28 cellular contexts compared by ENCODE assay signal in the genomic region with DNA sequence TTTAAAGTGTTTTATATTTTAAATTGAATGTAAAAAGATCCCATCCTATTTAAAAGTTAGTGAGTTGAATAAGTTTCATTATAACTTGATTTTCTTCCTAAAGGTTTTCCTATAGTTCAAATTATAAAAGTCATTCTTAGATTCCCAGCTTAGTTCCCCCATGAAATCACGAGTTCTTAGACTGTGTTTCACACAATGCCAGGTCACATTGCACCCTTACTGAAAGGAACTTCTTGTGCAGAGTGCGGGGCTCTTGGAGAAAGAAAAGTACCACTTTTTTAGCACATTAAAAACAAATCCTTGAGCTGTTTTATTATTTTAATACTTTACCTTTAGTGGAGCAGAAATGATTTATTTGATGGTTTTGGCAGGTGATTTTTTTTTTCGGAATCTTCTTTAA. TPM values are rescaled to one million over a fixed set of nuclear protein-coding genes. Genes with fewer than 3 reads are reported as not detected.
DNase-seq lines count a peak whose midpoint lies in the region; ATAC-seq and TF ChIP-seq lines count a peak whose summit lies in the region.
"Had no signal": no experiment of that assay in that cellular context is flagged by ENCODE, and none has a peak within 500 bp of the region (broad histone marks: within the 10 kb centered on the region; RNA-seq: fewer than 3 reads in every experiment).

No MANE protein-coding gene starts in this region.

- H3K27ac ChIP-seq in CD4-positive, alpha-beta T cell (ENCODE audit: low read depth, low read length): peak overlapping the region; percentile 47
- H3K27ac ChIP-seq: A549, epithelial cell of prostate, tibial artery had no signal

- H3K9me3 Mint-ChIP-seq in activated CD4-positive, alpha-beta T cell treated with anti-CD3 and anti-CD28 coated beads for 36 hours (ENCODE audit: low read depth): no peaks in the 10 kb centered on the region
- no peaks in the 10 kb centered on the region for H3K9me3 Mint-ChIP-seq in CD4-positive, alpha-beta T cell
- H3K9me3 Mint-ChIP-seq in activated CD8-positive, alpha-beta T cell treated with anti-CD3 and anti-CD28 coated beads for 36 hours: no peaks in the 10 kb centered on the region
- H3K9me3 Mint-ChIP-seq: activated T-helper 1 cell treated with anti-CD3 and anti-CD28 coated beads, Interleukin-12 subunit alpha, Interleukin-12 subunit beta, Interleukin-2, Interleukin-4 antibody, amounts not matched to agents 30 ng/mL and 10 ng/mL and 1 ng/mL, durations not matched to agents 14 hours and 24 hours and 36 hours; H9; IgD-negative memory B cell; mesothelial cell of epicardium; naive B cell had no signal

- CTCF ChIA-PET in activated CD4-positive, alpha-beta T cell treated with anti-CD3 and anti-CD28 coated beads for 36 hours (lab: Charles Lee): interaction anchor here (0.6 to 5.7 kb wide), 10 partner anchors 8 to 408 kb away, joined by 3 to 38 read pairs (median 5); no protein-coding TSS in a partner anchor
- CTCF ChIA-PET in CD4-positive, alpha-beta T cell (lab: Charles Lee): interaction anchor here (0.9 to 2.8 kb wide), 5 partner anchors 10 to 108 kb away, joined by 3 to 12 read pairs (median 10); no protein-coding TSS in a partner anchor
- CTCF ChIA-PET in activated CD8-positive, alpha-beta T cell treated with anti-CD3 and anti-CD28 coated beads for 36 hours (lab: Charles Lee): interaction anchor here (1.0 to 3.7 kb wide), 9 partner anchors 11 to 108 kb away, joined by 3 to 29 read pairs (median 5); a partner anchor contains a TSS

- POLR2A ChIA-PET in activated CD4-positive, alpha-beta T cell treated with anti-CD3 and anti-CD28 coated beads for 36 hours (lab: Charles Lee): interaction anchor here (1.4 to 2.6 kb wide), 2 partner anchors 9 to 13 kb away, joined by 5 to 7 read pairs; no protein-coding TSS in a partner anchor
- POLR2A ChIA-PET in CD4-positive, alpha-beta T cell (lab: Charles Lee): interaction anchor here (1.3 to 17.2 kb wide), 6 partner anchors 11 to 255 kb away, joined by 3 to 393 read pairs (median 11); no protein-coding TSS in a partner anchor
- POLR2A ChIA-PET in activated CD8-positive, alpha-beta T cell treated with anti-CD3 and anti-CD28 coated beads for 36 hours (lab: Charles Lee): interaction anchor here (0.8 to 4.5 kb wide), 10 partner anchors 10 to 394 kb away, joined by 3 to 97 read pairs (median 7); a partner anchor contains a TSS

- no peaks in the 10 kb centered on the region for H3K27me3 ChIP-seq in CD4-positive, alpha-beta T cell (ENCODE audit: control insufficient read depth, insufficient read depth, low read length)

- peaks cover 88% of the 10 kb centered on the region for H3K4me1 Mint-ChIP-seq in activated CD4-positive, alpha-beta T cell treated with anti-CD3 and anti-CD28 coated beads for 36 hours
- H3K4me1 Mint-ChIP-seq in CD4-positive, alpha-beta T cell (ENCODE audit: low read depth): peaks cover 95% of the 10 kb centered on the region
- peaks cover 82% of the 10 kb centered on the region for H3K4me1 Mint-ChIP-seq in activated CD8-positive, alpha-beta T cell treated with anti-CD3 and anti-CD28 coated beads for 36 hours (ENCODE audit: low read depth)

- H3K27ac Mint-ChIP-seq in activated CD4-positive, alpha-beta T cell treated with anti-CD3 and anti-CD28 coated beads for 36 hours: peak overlapping the region; percentile 92
- H3K27ac Mint-ChIP-seq in CD4-positive, alpha-beta T cell: no peak overlapping the region
- peak overlapping the region; percentile 92 for H3K27ac Mint-ChIP-seq in activated CD8-positive, alpha-beta T cell treated with anti-CD3 and anti-CD28 coated beads for 36 hours
- H3K27ac Mint-ChIP-seq: IgD-negative memory B cell, mesothelial cell of epicardium had no signal

- no peak for ATAC-seq in activated CD4-positive, alpha-beta T cell treated with anti-CD3 and anti-CD28 coated beads for 36 hours
- no peak for ATAC-seq in CD4-positive, alpha-beta T cell (ENCODE audit: poor library complexity)
- no peak for ATAC-seq in activated CD8-positive, alpha-beta T cell treated with anti-CD3 and anti-CD28 coated beads for 36 hours
- ATAC-seq in GM18858 (IDR thresholded peaks at IDR 0.05; ENCODE audit: unreplicated experiment): no peak
- no peak for ATAC-seq in GM21515 (IDR thresholded peaks at IDR 0.05; ENCODE audit: unreplicated experiment)
- ATAC-seq: A549 had no signal

- TF ChIP-seq CTCF in CD4-positive, alpha-beta T cell (IDR thresholded peaks at IDR 0.05): no peak
- TF ChIP-seq CTCF in activated CD8-positive, alpha-beta T cell treated with anti-CD3 and anti-CD28 coated beads for 36 hours (IDR thresholded peaks at IDR 0.05): no peak

- H3K36me3 Mint-ChIP-seq in activated CD4-positive, alpha-beta T cell treated with anti-CD3 and anti-CD28 coated beads for 36 hours (ENCODE audit: low read depth): peaks cover 3% of the 10 kb centered on the region
- H3K36me3 Mint-ChIP-seq in CD4-positive, alpha-beta T cell (ENCODE audit: low read depth): peaks cover 67% of the 10 kb centered on the region
- peaks cover 9% of the 10 kb centered on the region for H3K36me3 Mint-ChIP-seq in activated CD8-positive, alpha-beta T cell treated with anti-CD3 and anti-CD28 coated beads for 36 hours (ENCODE audit: low read depth)
- H3K36me3 Mint-ChIP-seq: mesothelial cell of epicardium had no signal

- intact Hi-C loops in activated CD4-positive, alpha-beta T cell treated with anti-CD3 and anti-CD28 coated beads for 36 hours (cut with DNase I, micrococcal nuclease): no loop called here
- intact Hi-C loops in CD4-positive, alpha-beta T cell (cut with DNase I, micrococcal nuclease): no loop called here
- intact Hi-C loops in activated CD8-positive, alpha-beta T cell treated with anti-CD3 and anti-CD28 coated beads for 36 hours (cut with micrococcal nuclease): no loop called here

- DNase-seq in activated CD4-positive, alpha-beta T cell treated with anti-CD3 and anti-CD28 coated beads for 36 hours: no peak
- DNase-seq in activated CD4-positive, alpha-beta T cell treated with anti-CD3 and anti-CD28 coated beads, Interleukin-2, amount 50 U/mL, for 1 hour: no peak
- DNase-seq in CD4-positive, alpha-beta T cell: no peak
- DNase-seq in activated CD8-positive, alpha-beta T cell treated with anti-CD3 and anti-CD28 coated beads for 36 hours: no peak
- DNase-seq in globus pallidus (ENCODE audit: low spot score) (peak; percentile 23), CD1c-positive myeloid dendritic cell (ENCODE audit: extremely low spot score) (no peak)
- DNase-seq: AML-193; amniotic stem cell; DMS53; GDM1; H9; kidney; naive B cell; NCI-H2171; NCI-H510A; SK-N-SH; stimulated activated naive CD4-positive, alpha-beta T cell treated with Interleukin-2 at 50 U/mL for 16 hours; T-helper 9 cell; tibial artery had no signal

- H3K27me3 Mint-ChIP-seq in activated CD4-positive, alpha-beta T cell treated with anti-CD3 and anti-CD28 coated beads for 36 hours: no peaks in the 10 kb centered on the region
- no peaks in the 10 kb centered on the region for H3K27me3 Mint-ChIP-seq in CD4-positive, alpha-beta T cell
- H3K27me3 Mint-ChIP-seq in activated CD8-positive, alpha-beta T cell treated with anti-CD3 and anti-CD28 coated beads for 36 hours: no peaks in the 10 kb centered on the region
- H3K27me3 Mint-ChIP-seq: naive B cell had no signal

- peak overlapping the region; percentile 65 for H3K4me3 Mint-ChIP-seq in activated CD4-positive, alpha-beta T cell treated with anti-CD3 and anti-CD28 coated beads for 36 hours
- H3K4me3 Mint-ChIP-seq in CD4-positive, alpha-beta T cell: peak overlapping the region; percentile 57
- H3K4me3 Mint-ChIP-seq in activated CD8-positive, alpha-beta T cell treated with anti-CD3 and anti-CD28 coated beads for 36 hours: peak overlapping the region; percentile 80
- H3K4me3 Mint-ChIP-seq: H9, mesothelial cell of epicardium had no signal

- H3K9me3 ChIP-seq in CD4-positive, alpha-beta T cell (ENCODE audit: control insufficient read depth, low read length): no peaks in the 10 kb centered on the region
- H3K9me3 ChIP-seq: A549, SK-N-SH, tibial artery had no signal

RNA-seq across cellular contexts. Expression of a gene that starts 15.6 kb away (rescaled TPM):
- total RNA-seq in activated CD4-positive, alpha-beta T cell treated with anti-CD3 and anti-CD28 coated beads for 36 hours: 10 to 100 TPM; 40.6 to 45.5 TPM
- total RNA-seq in CD4-positive, alpha-beta T cell: 10 to 100 TPM; 65.3 to 75.6 TPM
- 10 to 100 TPM; 83.2 to 86.8 TPM for total RNA-seq in activated CD8-positive, alpha-beta T cell treated with anti-CD3 and anti-CD28 coated beads for 36 hours
- total RNA-seq: H9, mesothelial cell of epicardium had no signal

RNA-seq across cellular contexts. Expression of a gene that starts 22.9 kb away (rescaled TPM):
- total RNA-seq in activated CD4-positive, alpha-beta T cell treated with anti-CD3 and anti-CD28 coated beads for 36 hours: under 1 TPM; 0.59 to 0.70 TPM
- total RNA-seq in CD4-positive, alpha-beta T cell: under 1 TPM in 1 of 2 experiments, not detected in 1; 0.47 TPM
- under 1 TPM; 0.34 TPM for total RNA-seq in activated CD8-positive, alpha-beta T cell treated with anti-CD3 and anti-CD28 coated beads for 36 hours
- total RNA-seq: H9, kidney, liver, mesothelial cell of epicardium, omental fat pad had no signal

RNA-seq across cellular contexts. Expression of a gene that starts 43.7 kb away (rescaled TPM):
- 1 to 10 TPM in 1 of 2 experiments, under 1 TPM in 1; 0.96 to 1.1 TPM for total RNA-seq in activated CD4-positive, alpha-beta T cell treated with anti-CD3 and anti-CD28 coated beads for 36 hours
- total RNA-seq in CD4-positive, alpha-beta T cell: 1 to 10 TPM; 5.7 to 6.5 TPM
- total RNA-seq in activated CD8-positive, alpha-beta T cell treated with anti-CD3 and anti-CD28 coated beads for 36 hours: 1 to 10 TPM; 2.2 to 2.3 TPM
- total RNA-seq: H9, mesothelial cell of epicardium, omental fat pad had no signal
